In genomic region chr11:33311680-33312079, GRCh38 we compare ENCODE assay signal across 17 cellular contexts. TPM values are rescaled to one million over a fixed set of nuclear protein-coding genes. Genes with fewer than 3 reads are reported as not detected.
DNase-seq lines count a peak whose midpoint lies in the region; ATAC-seq and TF ChIP-seq lines count a peak whose summit lies in the region.
"Had no signal": no experiment of that assay in that cellular context is flagged by ENCODE, and none has a peak within 500 bp of the region (broad histone marks: within the 10 kb centered on the region; RNA-seq: fewer than 3 reads in every experiment).

No MANE protein-coding gene starts in this region.

- H3K14ac ChIP-seq in mesenchymal stem cell (ENCODE audit: low read length in 2 of 2) = no peak overlapping the region

- H3K36me3 ChIP-seq in HEK293 (ENCODE audit: control insufficient read depth in 2 of 2, insufficient read depth in 1 of 2, low read length in 2 of 2) (no peaks in the 10 kb centered on the region), mesenchymal stem cell (ENCODE audit: control insufficient read depth in 1 of 2, insufficient read depth in 2 of 2, low read depth in 1 of 2, low read length in 2 of 2) (peaks cover 3 to 20% of the 10 kb centered on the region in 2 experiments)

- H3K4me2 ChIP-seq in mesenchymal stem cell (ENCODE audit: low read length, poor library complexity, severe bottlenecking) = no peak overlapping the region
- H3K4me2 ChIP-seq: GM23338 had no signal

- H3K27ac Mint-ChIP-seq in CD4-positive, alpha-beta T cell = peak overlapping the region; percentile 26
- peak overlapping the region; percentile 55 for H3K27ac Mint-ChIP-seq in stimulated activated effector memory CD8-positive, alpha-beta T cell treated with anti-CD3 and anti-CD28 coated beads, Interleukin-12 subunit alpha, Interleukin-12 subunit beta, amount 100 ng/mL, for 72 hours

- no peak overlapping the region for H3K4ac ChIP-seq in mesenchymal stem cell (ENCODE audit: low read depth in 1 of 2, low read length in 2 of 2)

- H2BK5ac ChIP-seq in mesenchymal stem cell (ENCODE audit: low read depth, low read length, poor library complexity, severe bottlenecking) = no peak overlapping the region

- intact Hi-C loops in CD4-positive, alpha-beta T cell (cut with DNase I, micrococcal nuclease) = no loop called here

- H3K23ac ChIP-seq in mesenchymal stem cell (ENCODE audit: low read length in 2 of 2) = no peak overlapping the region

- no peak for ATAC-seq in CD4-positive, alpha-beta T cell (ENCODE audit: poor library complexity)
- no peak for ATAC-seq in stimulated activated effector memory CD8-positive, alpha-beta T cell treated with anti-CD3 and anti-CD28 coated beads, Interleukin-12 subunit alpha, Interleukin-12 subunit beta, amount 100 ng/mL, for 72 hours
- no peak for ATAC-seq in GM21367 (IDR thresholded peaks at IDR 0.05; ENCODE audit: unreplicated experiment)
- ATAC-seq in GM21786 (IDR thresholded peaks at IDR 0.05; ENCODE audit: unreplicated experiment) = no peak

- H3K9me3 Mint-ChIP-seq in CD4-positive, alpha-beta T cell = no peaks in the 10 kb centered on the region
- no peaks in the 10 kb centered on the region for H3K9me3 Mint-ChIP-seq in stimulated activated effector memory CD8-positive, alpha-beta T cell treated with anti-CD3 and anti-CD28 coated beads, Interleukin-12 subunit alpha, Interleukin-12 subunit beta, amount 100 ng/mL, for 72 hours
- H3K9me3 Mint-ChIP-seq: CD4-positive, alpha-beta memory T cell; GM23338 had no signal

- H3K27me3 Mint-ChIP-seq in CD4-positive, alpha-beta T cell = no peaks in the 10 kb centered on the region
- H3K27me3 Mint-ChIP-seq: CD4-positive, alpha-beta memory T cell had no signal

- no peak overlapping the region for H3K27ac ChIP-seq in CD4-positive, alpha-beta T cell (ENCODE audit: low read depth, low read length)
- H3K27ac ChIP-seq in HEK293 (ENCODE audit: extremely low read depth, low read depth, low read length) = no peak overlapping the region
- peak overlapping the region; percentile 66 for H3K27ac ChIP-seq in mesenchymal stem cell (ENCODE audit: low read length, poor library complexity, severe bottlenecking)
- H3K27ac ChIP-seq: HL-60 had no signal

- no peak overlapping the region for H4K8ac ChIP-seq in mesenchymal stem cell (ENCODE audit: low read length)

- H3K18ac ChIP-seq in mesenchymal stem cell (ENCODE audit: low read depth in 1 of 2, low read length in 2 of 2) = no peak overlapping the region

- peaks cover 63% of the 10 kb centered on the region for H3K4me1 Mint-ChIP-seq in CD4-positive, alpha-beta T cell (ENCODE audit: low read depth)
- peaks cover 35% of the 10 kb centered on the region for H3K4me1 Mint-ChIP-seq in stimulated activated effector memory CD8-positive, alpha-beta T cell treated with anti-CD3 and anti-CD28 coated beads, Interleukin-12 subunit alpha, Interleukin-12 subunit beta, amount 100 ng/mL, for 72 hours

- no peak for TF ChIP-seq CTCF in CD4-positive, alpha-beta T cell (IDR thresholded peaks at IDR 0.05)
- TF ChIP-seq CTCF in HEK293 (tag by site-specific recombination; IDR thresholded peaks at IDR 0.05) = no peak

- H2AFZ ChIP-seq in mesenchymal stem cell (ENCODE audit: low read depth, low read length) = no peak overlapping the region
- H2AFZ ChIP-seq: GM23338 had no signal

- H2AK5ac ChIP-seq in mesenchymal stem cell (ENCODE audit: low read length, severe bottlenecking) = no peak overlapping the region

- H3K9ac ChIP-seq in mesenchymal stem cell (ENCODE audit: low read length) = no peak overlapping the region

- WGBS in mesenchymal stem cell = 100% methylated on average over 1 of the region's 3 CpGs

- H2BK120ac ChIP-seq in mesenchymal stem cell (ENCODE audit: low read depth, low read length) = no peak overlapping the region

- H2BK15ac ChIP-seq in mesenchymal stem cell (ENCODE audit: low read depth, poor library complexity, severe bottlenecking) = no peak overlapping the region

- no peaks in the 10 kb centered on the region for H3K9me3 ChIP-seq in CD4-positive, alpha-beta T cell (ENCODE audit: control insufficient read depth, low read length)
- H3K9me3 ChIP-seq in HEK293 (ENCODE audit: control insufficient read depth, insufficient read depth, low read depth, low read length) = no peaks in the 10 kb centered on the region
- H3K9me3 ChIP-seq in mesenchymal stem cell (ENCODE audit: control insufficient read depth, low read length) = no peaks in the 10 kb centered on the region

- H3K36me3 Mint-ChIP-seq in CD4-positive, alpha-beta T cell (ENCODE audit: low read depth) = peaks cover 11% of the 10 kb centered on the region
- H3K36me3 Mint-ChIP-seq in stimulated activated effector memory CD8-positive, alpha-beta T cell treated with anti-CD3 and anti-CD28 coated beads, Interleukin-12 subunit alpha, Interleukin-12 subunit beta, amount 100 ng/mL, for 72 hours = no peaks in the 10 kb centered on the region

- H4K91ac ChIP-seq in mesenchymal stem cell (ENCODE audit: low read length) = no peak overlapping the region

- POLR2A ChIA-PET in CD4-positive, alpha-beta T cell (lab: Charles Lee) = no interaction called here
- POLR2A ChIA-PET in HEK293 (lab: Yijun Ruan, JAX) = no interaction called here

- CTCF ChIA-PET in CD4-positive, alpha-beta T cell (lab: Charles Lee) = no interaction called here
- CTCF ChIA-PET in HEK293 (lab: Yijun Ruan, JAX) = interaction anchor here (0.6 kb wide), 1 partner anchor 596 kb away, joined by 5 read pairs; no protein-coding TSS in a partner anchor

- H2BK12ac ChIP-seq in mesenchymal stem cell (ENCODE audit: low read length in 2 of 2) = no peak overlapping the region

- H3K79me1 ChIP-seq in mesenchymal stem cell (replicated peaks; ENCODE audit: low read length, poor library complexity, severe bottlenecking) = peaks cover 7% of the 10 kb centered on the region

- no peaks in the 10 kb centered on the region for H3K27me3 ChIP-seq in CD4-positive, alpha-beta T cell (ENCODE audit: control insufficient read depth, insufficient read depth, low read length)
- H3K27me3 ChIP-seq in mesenchymal stem cell (ENCODE audit: control insufficient read depth in 1 of 2, insufficient read depth in 1 of 2, low read length in 2 of 2) = no peaks in the 10 kb centered on the region
- H3K27me3 ChIP-seq: BLaER1 treated with 17β-estradiol and CSF1 and Interleukin-3, amounts not matched to agents 10 nM and 100 nM had no signal

- no peak overlapping the region for H3K4me3 ChIP-seq in HEK293 (ENCODE audit: low read depth, low read length)
- H3K4me3 ChIP-seq in mesenchymal stem cell (ENCODE audit: insufficient read depth in 1 of 2, low read depth in 1 of 2, low read length in 2 of 2) = no peak overlapping the region
- H3K4me3 ChIP-seq: BLaER1 treated with 17β-estradiol and CSF1 and Interleukin-3, amounts not matched to agents 10 nM and 100 nM; GM23338 had no signal

- DNase-seq in CD4-positive, alpha-beta T cell = no peak
- DNase-seq in mesenchymal stem cell = no peak
- DNase-seq in stimulated activated effector memory CD8-positive, alpha-beta T cell treated with anti-CD3 and anti-CD28 coated beads, Interleukin-12 subunit alpha, Interleukin-12 subunit beta, amount 100 ng/mL, for 72 hours (ENCODE audit: low spot score in 2 of 2) = no peak
- no peak for DNase-seq in COLO829 (ENCODE audit: low spot score)
- DNase-seq: ACHN; CD4-positive, alpha-beta memory T cell; COR-L47; DND-41; GDM1; H7; KBM-7 had no signal

- H3K4me3 Mint-ChIP-seq in CD4-positive, alpha-beta T cell = no peak overlapping the region
- no peak overlapping the region for H3K4me3 Mint-ChIP-seq in stimulated activated effector memory CD8-positive, alpha-beta T cell treated with anti-CD3 and anti-CD28 coated beads, Interleukin-12 subunit alpha, Interleukin-12 subunit beta, amount 100 ng/mL, for 72 hours
- H3K4me3 Mint-ChIP-seq: CD4-positive, alpha-beta memory T cell; GM23338 had no signal

- H3K4me1 ChIP-seq in HEK293 (ENCODE audit: control insufficient read depth, insufficient read depth, low read length) (no peaks in the 10 kb centered on the region), mesenchymal stem cell (ENCODE audit: control insufficient read depth, insufficient read depth, low read depth, low read length) (peaks cover 8% of the 10 kb centered on the region)

TF ChIP-seq in HEK293, 187 proteins besides CTCF, POLR2A, EP300 and RAD21:
- TF ChIP-seq ZNF621 (tag by site-specific recombination; IDR thresholded peaks at IDR 0.05) (no peak), ZSCAN4 (tag by site-specific recombination; IDR thresholded peaks at IDR 0.05) (peak; percentile 61), MZF1 (tag by site-specific recombination; IDR thresholded peaks at IDR 0.05; ENCODE audit: borderline replicate concordance) (no peak)

RNA-seq across cellular contexts. Expression of gene HIPK3, which starts 54.5 kb away (rescaled TPM):
- total RNA-seq in CD4-positive, alpha-beta T cell = 10 to 100 TPM; 38.1 to 38.9 TPM
- polyA plus RNA-seq in mesenchymal stem cell (2013, experiment 1 of 2) = 23.1 TPM
- polyA plus RNA-seq in mesenchymal stem cell (2013, experiment 2 of 2) = 22.4 TPM
